Comparison of ENCODE assay signal across 8 cellular contexts in genomic region chr17:8153957-8154607, GRCh38. TPM values are rescaled to one million over a fixed set of nuclear protein-coding genes. Genes with fewer than 3 reads are reported as not detected.
A peak's percentile ranks its signal among the peaks of the same experiment; 100 is the strongest.
DNase-seq lines count a peak whose midpoint lies in the region; ATAC-seq and TF ChIP-seq lines count a peak whose summit lies in the region.

No MANE protein-coding gene starts in this region.

- H3K27ac Mint-ChIP-seq in activated B cell treated with CpG ODN at 0.5 μM for 24 hours: no peak overlapping the region

- peaks cover 39% of the 10 kb centered on the region for H3K4me1 Mint-ChIP-seq in activated B cell treated with CpG ODN at 0.5 μM for 24 hours

- H3K9me3 Mint-ChIP-seq in activated B cell treated with CpG ODN at 0.5 μM for 24 hours: no peaks in the 10 kb centered on the region

- no peaks in the 10 kb centered on the region for H3K9me3 ChIP-seq in skeletal muscle satellite cell (replicated peaks; ENCODE audit: low read length)

- peaks cover 48% of the 10 kb centered on the region for H3K4me1 ChIP-seq in skeletal muscle satellite cell (ENCODE audit: control insufficient read depth, insufficient read depth, low read length)

- CTCF ChIA-PET in activated B cell treated with CpG ODN at 0.5 μM for 24 hours (lab: Charles Lee): interaction anchor here (0.6 to 1.7 kb wide), 2 partner anchors 15 to 63 kb away, joined by 3 read pairs; no protein-coding TSS in a partner anchor

- intact Hi-C loops in activated B cell treated with CpG ODN at 0.5 μM for 24 hours (cut with micrococcal nuclease): loop anchor here (10.0 kb wide), 1 partner anchor 469 kb away; the partner anchor contains the start of genes TP53 and WRAP53

- TF ChIP-seq CTCF in activated B cell treated with CpG ODN at 0.5 μM for 24 hours (IDR thresholded peaks at IDR 0.05): no peak

- H3K27me3 ChIP-seq in skeletal muscle satellite cell (ENCODE audit: control insufficient read depth, insufficient read depth, low read length): no peaks in the 10 kb centered on the region

- peak; percentile 93 for DNase-seq in GM03348 (ENCODE audit: low spot score)
- DNase-seq in NCI-H2029 (lab: John Stamatoyannopoulos, UW): peak; percentile 69
- DNase-seq in activated B cell treated with CpG ODN at 0.5 μM for 24 hours: peak; percentile 71
- peak; percentile 95 for DNase-seq in central memory CD4-positive, alpha-beta T cell
- DNase-seq in iPS-NIHi7 (ENCODE audit: extremely low spot score): peak; percentile 78

- POLR2A ChIA-PET in activated B cell treated with CpG ODN at 0.5 μM for 24 hours (lab: Charles Lee): interaction anchor here (0.6 to 15.9 kb wide), 8 partner anchors 15 to 141 kb away, joined by 3 to 385 read pairs (median 10); partner anchors contain the start of genes BORCS6 and SLC25A35

- peak overlapping the region; percentile 100 for H3K9ac ChIP-seq in skeletal muscle satellite cell (ENCODE audit: low read depth, low read length)

- peaks cover 32% of the 10 kb centered on the region for H3K36me3 ChIP-seq in skeletal muscle satellite cell (ENCODE audit: insufficient read depth, low read length)

- ATAC-seq in activated B cell treated with CpG ODN at 0.5 μM for 24 hours (ENCODE audit: low read depth) (no peak), GM19324 (IDR thresholded peaks at IDR 0.05; ENCODE audit: low FRiP score, unreplicated experiment) (no peak), HG03520 (IDR thresholded peaks at IDR 0.05; ENCODE audit: unreplicated experiment) (no peak)

- peak overlapping the region; percentile 96 for H3K4me2 ChIP-seq in skeletal muscle satellite cell (ENCODE audit: low read length)

- H3K4me3 Mint-ChIP-seq in activated B cell treated with CpG ODN at 0.5 μM for 24 hours: no peak overlapping the region

- H3K4me3 ChIP-seq in skeletal muscle satellite cell (ENCODE audit: low read length): peak overlapping the region; percentile 93

- H3K27me3 Mint-ChIP-seq in activated B cell treated with CpG ODN at 0.5 μM for 24 hours: no peaks in the 10 kb centered on the region

- H3K36me3 Mint-ChIP-seq in activated B cell treated with CpG ODN at 0.5 μM for 24 hours (ENCODE audit: low read depth): peaks cover 29% of the 10 kb centered on the region

RNA-seq across cellular contexts. Expression of gene PER1, which starts 1.9 kb away (rescaled TPM):
- 40.7 and 45.0 TPM in 2 replicates for total RNA-seq in activated B cell treated with CpG ODN at 0.5 μM for 24 hours
- total RNA-seq in skeletal muscle satellite cell (2012; rRNA removed): 12.7 and 28.2 TPM in 2 replicates

RNA-seq across cellular contexts. Expression of gene VAMP2, which starts 8.7 kb away (rescaled TPM):
- total RNA-seq in activated B cell treated with CpG ODN at 0.5 μM for 24 hours: 82.0 and 97.7 TPM in 2 replicates
- total RNA-seq in skeletal muscle satellite cell (2012; rRNA removed): 2.0 and 5.5 TPM in 2 replicates

RNA-seq across cellular contexts. Expression of gene TMEM107, which starts 22.1 kb away (rescaled TPM):
- total RNA-seq in activated B cell treated with CpG ODN at 0.5 μM for 24 hours: 17.3 and 20.9 TPM in 2 replicates
- 26.4 and 30.8 TPM in 2 replicates for total RNA-seq in skeletal muscle satellite cell (2012; rRNA removed)

RNA-seq across cellular contexts. Expression of gene HES7, which starts 30.2 kb away (rescaled TPM):
- 0.12 and 0.49 TPM in 2 replicates for total RNA-seq in activated B cell treated with CpG ODN at 0.5 μM for 24 hours
- under 0.01 TPM in 2 replicates for total RNA-seq in skeletal muscle satellite cell (2012; rRNA removed)

RNA-seq across cellular contexts. Expression of gene ALOXE3, which starts 35.8 kb away (rescaled TPM):
- not detected in 2 replicates for total RNA-seq in activated B cell treated with CpG ODN at 0.5 μM for 24 hours
- under 0.01 and 0.25 TPM in 2 replicates for total RNA-seq in skeletal muscle satellite cell (2012; rRNA removed)
